ENCODE assay signal across 9 cellular contexts in the genomic region with DNA sequence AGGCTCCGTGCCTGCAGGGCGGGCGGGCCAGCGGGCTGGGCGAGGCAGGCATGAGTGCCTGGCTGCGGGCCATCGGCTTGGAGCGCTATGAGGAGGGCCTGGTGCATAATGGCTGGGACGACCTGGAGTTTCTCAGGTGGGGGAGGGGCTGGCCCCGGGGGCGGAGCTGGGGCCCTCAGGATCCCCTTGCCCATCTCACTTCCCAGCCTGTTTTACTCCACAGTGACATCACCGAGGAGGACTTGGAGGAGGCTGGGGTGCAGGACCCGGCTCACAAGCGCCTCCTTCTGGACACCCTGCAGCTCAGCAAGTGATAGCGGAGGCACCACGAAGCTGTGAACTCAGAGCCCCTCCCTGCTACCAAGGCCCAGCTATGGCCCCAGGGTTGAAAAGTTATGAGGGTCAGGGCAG. TPM values are rescaled to one million over a fixed set of nuclear protein-coding genes. Genes with fewer than 3 reads are reported as not detected.
A peak's percentile ranks its signal among the peaks of the same experiment; 100 is the strongest.
DNase-seq lines count a peak whose midpoint lies in the region; FAIRE-seq and TF ChIP-seq lines count a peak whose summit lies in the region.
"Had no signal": no experiment of that assay in that cellular context is flagged by ENCODE, and none has a peak within 500 bp of the region (broad histone marks: within the 10 kb centered on the region; RNA-seq: fewer than 3 reads in every experiment).

No MANE protein-coding gene starts in this region.

- no peaks in the 10 kb centered on the region for H3K79me2 ChIP-seq in Loucy (ENCODE audit: insufficient read depth, low read length)
- no peaks in the 10 kb centered on the region for H3K79me2 ChIP-seq in endothelial cell of umbilical vein (ENCODE audit: control insufficient read depth, insufficient read depth, low read length)

- CTCF ChIA-PET in endothelial cell of umbilical vein (lab: Charles Lee), result interaction anchor here (0.7 to 3.8 kb wide), 22 partner anchors 8 to 261 kb away, joined by 3 to 38 read pairs (median 3); a partner anchor contains a TSS

- TF ChIP-seq CTCF in Loucy (conservative IDR thresholded peaks at IDR 0.05; ENCODE audit: low read length) (peak; percentile 71), WERI-Rb-1 (IDR thresholded peaks at IDR 0.05; ENCODE audit: low read depth, low read length) (peak; percentile 90), endothelial cell of umbilical vein (IDR thresholded peaks at IDR 0.05; ENCODE audit: extremely low read depth in 1 of 2, insufficient read depth in 1 of 2, low read depth in 1 of 2, low read length in 2 of 2) (peak; percentile 77 to 85), tibial nerve (IDR thresholded peaks at IDR 0.05) (peak; percentile 51 to 68 (median 59))

- H3K9me3 ChIP-seq in Loucy (ENCODE audit: insufficient read depth, low read depth, low read length) (no peaks in the 10 kb centered on the region), WERI-Rb-1 (ENCODE audit: severe bottlenecking) (no peaks in the 10 kb centered on the region), endothelial cell of umbilical vein (replicated peaks; ENCODE audit: control insufficient read depth, insufficient read depth, low read length) (no peaks in the 10 kb centered on the region), mesenchymal stem cell (ENCODE audit: control insufficient read depth, low read length) (no peaks in the 10 kb centered on the region), tibial nerve (no peaks in the 10 kb centered on the region)

- TF ChIP-seq POLR2A in endothelial cell of umbilical vein (IDR thresholded peaks at IDR 0.05; ENCODE audit: low read depth, low read length), result peak; percentile 45
- no peak for TF ChIP-seq POLR2A in tibial nerve (IDR thresholded peaks at IDR 0.05)

- WGBS in mesenchymal stem cell, result 47% methylated on average over 13 of the region's 16 CpGs
- 44 to 54% methylated on average over 12 of the region's 16 CpGs for WGBS in tibial nerve, 2 donors

- TF ChIP-seq EP300 in tibial nerve (IDR thresholded peaks at IDR 0.05), result no peak

- H3K27me3 ChIP-seq in Loucy (ENCODE audit: insufficient read depth, low read length, poor library complexity, severe bottlenecking), result no peaks in the 10 kb centered on the region
- H3K27me3 ChIP-seq in WERI-Rb-1 (ENCODE audit: insufficient read depth, low read depth, severe bottlenecking), result no peaks in the 10 kb centered on the region
- peaks cover 28 to 37% of the 10 kb centered on the region in 2 experiments for H3K27me3 ChIP-seq in endothelial cell of umbilical vein (ENCODE audit: control insufficient read depth in 2 of 2, insufficient read depth in 2 of 2, low read length in 2 of 2)
- peaks cover 23 to 34% of the 10 kb centered on the region in 2 experiments for H3K27me3 ChIP-seq in mesenchymal stem cell (ENCODE audit: control insufficient read depth in 1 of 2, insufficient read depth in 1 of 2, low read length in 2 of 2)
- peaks cover 0 to 31% of the 10 kb centered on the region in 2 donors for H3K27me3 ChIP-seq in tibial nerve

- H2BK5ac ChIP-seq in mesenchymal stem cell (ENCODE audit: low read depth, low read length, poor library complexity, severe bottlenecking), result no peak overlapping the region

- no peak overlapping the region for H2BK120ac ChIP-seq in mesenchymal stem cell (ENCODE audit: low read depth, low read length)

- no peaks in the 10 kb centered on the region for H3K9me1 ChIP-seq in endothelial cell of umbilical vein (replicated peaks; ENCODE audit: control insufficient read depth, extremely low read depth, insufficient read depth, low read length)

- no peak overlapping the region for H2AK5ac ChIP-seq in mesenchymal stem cell (ENCODE audit: low read length, severe bottlenecking)

- peak; percentile 39 for DNase-seq in NCI-H146 (lab: John Stamatoyannopoulos, UW)
- DNase-seq in NCI-H146 treated with DMSO at 0.1 percent for 48 hours (lab: John Stamatoyannopoulos, UW; ENCODE audit: unreplicated experiment), result no peak
- peak; percentile 77 for DNase-seq in WERI-Rb-1
- DNase-seq in endothelial cell of umbilical vein (ENCODE audit: low read depth, low spot score), result peak; percentile 51
- peak; percentile 72 for DNase-seq in mesenchymal stem cell
- no peak for DNase-seq in tibial nerve (ENCODE audit: low spot score in 2 of 2)
- DNase-seq in dedifferentiated amniotic fluid mesenchymal stem cell (ENCODE audit: extremely low spot score), result no peak

- intact Hi-C loops in endothelial cell of umbilical vein (cut with micrococcal nuclease), result loop anchor here (1.0 to 2.0 kb wide), 4 partner anchors 15 to 213 kb away; no protein-coding TSS in a partner anchor

- H2BK15ac ChIP-seq in mesenchymal stem cell (ENCODE audit: low read depth, poor library complexity, severe bottlenecking), result no peak overlapping the region

- no peak overlapping the region for H3K14ac ChIP-seq in mesenchymal stem cell (ENCODE audit: low read length in 2 of 2)

- H3K18ac ChIP-seq in mesenchymal stem cell (ENCODE audit: low read depth in 1 of 2, low read length in 2 of 2), result no peak overlapping the region

- H3K4me2 ChIP-seq in Loucy (ENCODE audit: low read depth, low read length, poor library complexity, severe bottlenecking), result no peak overlapping the region
- H3K4me2 ChIP-seq in endothelial cell of umbilical vein (ENCODE audit: insufficient read depth, low read length), result no peak overlapping the region
- H3K4me2 ChIP-seq in mesenchymal stem cell (ENCODE audit: low read length, poor library complexity, severe bottlenecking), result no peak overlapping the region

- H3K27ac ChIP-seq in WERI-Rb-1 (no peak overlapping the region; the same call in 1 of the 2 replicates), endothelial cell of umbilical vein (ENCODE audit: insufficient read depth, low read depth, low read length) (no peak overlapping the region), mesenchymal stem cell (ENCODE audit: low read length, poor library complexity, severe bottlenecking) (no peak overlapping the region), tibial nerve (no peak overlapping the region)
- H3K27ac ChIP-seq: BLaER1 treated with 17β-estradiol and CSF1 and Interleukin-3, amounts not matched to agents 10 nM and 100 nM had no signal

- no peak overlapping the region for H2AFZ ChIP-seq in Loucy (ENCODE audit: low read length)
- H2AFZ ChIP-seq in endothelial cell of umbilical vein (ENCODE audit: low read depth, low read length), result no peak overlapping the region
- H2AFZ ChIP-seq in mesenchymal stem cell (ENCODE audit: low read depth, low read length), result no peak overlapping the region

- POLR2A ChIA-PET in endothelial cell of umbilical vein (lab: Charles Lee), result no interaction called here

- peaks cover 3% of the 10 kb centered on the region for H3F3A ChIP-seq in Loucy (ENCODE audit: low read depth)

- no peak overlapping the region for H2BK12ac ChIP-seq in mesenchymal stem cell (ENCODE audit: low read length in 2 of 2)

- BruUV-seq in endothelial cell of umbilical vein (replicated peaks; lab: Mats Ljungman, UMichigan), result no TSS peak

- H3K9me2 ChIP-seq in Loucy (replicated peaks; ENCODE audit: low read depth, low read length), result no peaks in the 10 kb centered on the region

- H3K79me1 ChIP-seq in mesenchymal stem cell (replicated peaks; ENCODE audit: low read length, poor library complexity, severe bottlenecking), result peaks cover 17% of the 10 kb centered on the region

- no peak overlapping the region for H3K4ac ChIP-seq in mesenchymal stem cell (ENCODE audit: low read depth in 1 of 2, low read length in 2 of 2)

- no peak overlapping the region for H4K8ac ChIP-seq in mesenchymal stem cell (ENCODE audit: low read length)

- H3K4me3 ChIP-seq in Loucy (ENCODE audit: low read length, poor library complexity, severe bottlenecking) (no peak overlapping the region), WERI-Rb-1 (ENCODE audit: low read depth, low read length) (no peak overlapping the region), endothelial cell of umbilical vein (replicated peaks in 1 of 3; ENCODE audit: insufficient read depth in 1 of 3, low read depth in 1 of 3, low read length in 3 of 3) (no peak overlapping the region), mesenchymal stem cell (ENCODE audit: insufficient read depth in 1 of 2, low read depth in 1 of 2, low read length in 2 of 2) (no peak overlapping the region), tibial nerve (no peak overlapping the region)

- H3K4me1 ChIP-seq in Loucy (ENCODE audit: insufficient read depth, low read length, poor library complexity, severe bottlenecking) (no peaks in the 10 kb centered on the region), endothelial cell of umbilical vein (ENCODE audit: control insufficient read depth, extremely low read depth, insufficient read depth, low read length) (peaks cover 12% of the 10 kb centered on the region), mesenchymal stem cell (ENCODE audit: control insufficient read depth, insufficient read depth, low read depth, low read length) (peaks cover 32% of the 10 kb centered on the region), tibial nerve (peaks cover 0 to 57% (median 23%) of the 10 kb centered on the region in 4 donors)

- no peak overlapping the region for H4K91ac ChIP-seq in mesenchymal stem cell (ENCODE audit: low read length)

- dilution Hi-C loops in endothelial cell of umbilical vein (cut with MboI; ENCODE audit: extremely low pct_ligation_motif_present, low sequenced_read_pairs), result no loop called here

- no peak overlapping the region for H3K23ac ChIP-seq in mesenchymal stem cell (ENCODE audit: low read length in 2 of 2)

- H3K9ac ChIP-seq in Loucy (ENCODE audit: low read depth, low read length, poor library complexity, severe bottlenecking) (no peak overlapping the region), endothelial cell of umbilical vein (replicated peaks; ENCODE audit: extremely low read depth, insufficient read depth, low read length) (no peak overlapping the region), mesenchymal stem cell (ENCODE audit: low read length) (no peak overlapping the region)

- peak; percentile 83 for FAIRE-seq in endothelial cell of umbilical vein (lab: Jason Lieb, UNC)

- H4K20me1 ChIP-seq in Loucy (ENCODE audit: insufficient read depth, low read length, poor library complexity, severe bottlenecking), result no peaks in the 10 kb centered on the region
- H4K20me1 ChIP-seq in endothelial cell of umbilical vein (replicated peaks; ENCODE audit: control insufficient read depth, extremely low read depth, insufficient read depth, low read length), result no peaks in the 10 kb centered on the region

- H3K36me3 ChIP-seq in Loucy (ENCODE audit: insufficient read depth, low read length), result peaks cover 40% of the 10 kb centered on the region; the same call in 1 of the 2 replicates
- H3K36me3 ChIP-seq in WERI-Rb-1, result peaks cover 60% of the 10 kb centered on the region
- H3K36me3 ChIP-seq in endothelial cell of umbilical vein (ENCODE audit: control insufficient read depth in 2 of 2, extremely low read depth in 1 of 2, insufficient read depth in 2 of 2, low read length in 2 of 2), result peaks cover 6 to 38% of the 10 kb centered on the region in 2 experiments
- peaks cover 53 to 56% of the 10 kb centered on the region in 2 experiments for H3K36me3 ChIP-seq in mesenchymal stem cell (ENCODE audit: control insufficient read depth in 1 of 2, insufficient read depth in 2 of 2, low read depth in 1 of 2, low read length in 2 of 2)
- H3K36me3 ChIP-seq in tibial nerve, result peaks cover 0 to 50% (median 22%) of the 10 kb centered on the region in 3 donors

RNA-seq across cellular contexts. Expression of a gene that starts 5.9 kb away (rescaled TPM):
- total RNA-seq in endothelial cell of umbilical vein, result not detected in 2 replicates
- polyA plus RNA-seq in endothelial cell of umbilical vein, result not detected in 2 replicates
- not detected in 2 replicates for polyA plus RNA-seq in endothelial cell of umbilical vein (2011; cell fraction: cytosol; rRNA removed)
- not detected in 2 replicates for polyA plus RNA-seq in endothelial cell of umbilical vein (2011; cell fraction: nucleus; rRNA removed)
- polyA plus RNA-seq in endothelial cell of umbilical vein (2012), result not detected in 2 replicates
- not detected in 2 replicates for polyA minus RNA-seq in endothelial cell of umbilical vein
- not detected for polyA minus RNA-seq in endothelial cell of umbilical vein (2011; cell fraction: cytosol; rRNA and poly(A)+ RNA removed)
- polyA minus RNA-seq in endothelial cell of umbilical vein (2011; cell fraction: nucleus; rRNA and poly(A)+ RNA removed), result not detected in 2 replicates
- polyA plus RNA-seq in mesenchymal stem cell (2013, experiment 1 of 2), result not detected
- not detected for polyA plus RNA-seq in mesenchymal stem cell (2013, experiment 2 of 2)
- total RNA-seq in tibial nerve, result not detected

RNA-seq across cellular contexts. Expression of a gene that starts 13.5 kb away (rescaled TPM):
- 184 and 211 TPM in 2 replicates for total RNA-seq in endothelial cell of umbilical vein
- 125 and 153 TPM in 2 replicates for polyA plus RNA-seq in endothelial cell of umbilical vein
- polyA plus RNA-seq in endothelial cell of umbilical vein (2011; cell fraction: cytosol; rRNA removed), result 52.7 and 60.3 TPM in 2 replicates
- 839 and 1,020 TPM in 2 replicates for polyA plus RNA-seq in endothelial cell of umbilical vein (2011; cell fraction: nucleus; rRNA removed)
- polyA plus RNA-seq in endothelial cell of umbilical vein (2012), result 89.2 and 105 TPM in 2 replicates
- 157 and 171 TPM in 2 replicates for polyA minus RNA-seq in endothelial cell of umbilical vein
- 121 TPM for polyA minus RNA-seq in endothelial cell of umbilical vein (2011; cell fraction: cytosol; rRNA and poly(A)+ RNA removed)
- 213 and 246 TPM in 2 replicates for polyA minus RNA-seq in endothelial cell of umbilical vein (2011; cell fraction: nucleus; rRNA and poly(A)+ RNA removed)
- 111 TPM for polyA plus RNA-seq in mesenchymal stem cell (2013, experiment 1 of 2)
- 103 TPM for polyA plus RNA-seq in mesenchymal stem cell (2013, experiment 2 of 2)
- 100 to 1,000 TPM in 2 of 4 donors, 10 to 100 TPM in 2; 73.6 to 137 (median 94.8) TPM for total RNA-seq in tibial nerve

RNA-seq across cellular contexts. Expression of a gene that starts 21.5 kb away (rescaled TPM):
- total RNA-seq in endothelial cell of umbilical vein (not detected in 2 replicates), tibial nerve (10 to 100 TPM; 27.8 to 60.9 (median 35.7) TPM)
- not detected in 2 replicates for polyA plus RNA-seq in endothelial cell of umbilical vein
- not detected in 2 replicates for polyA plus RNA-seq in endothelial cell of umbilical vein (2011; cell fraction: cytosol; rRNA removed)
- not detected in 2 replicates for polyA plus RNA-seq in endothelial cell of umbilical vein (2011; cell fraction: nucleus; rRNA removed)
- polyA plus RNA-seq in endothelial cell of umbilical vein (2012), result not detected in 2 replicates
- polyA minus RNA-seq in endothelial cell of umbilical vein, result not detected in 2 replicates
- polyA minus RNA-seq in endothelial cell of umbilical vein (2011; cell fraction: cytosol; rRNA and poly(A)+ RNA removed), result not detected
- polyA minus RNA-seq in endothelial cell of umbilical vein (2011; cell fraction: nucleus; rRNA and poly(A)+ RNA removed), result not detected in 2 replicates
- polyA plus RNA-seq in mesenchymal stem cell (2013, experiment 1 of 2), result not detected
- polyA plus RNA-seq in mesenchymal stem cell (2013, experiment 2 of 2), result not detected

RNA-seq across cellular contexts. Expression of a gene that starts 46.1 kb away (rescaled TPM):
- total RNA-seq in endothelial cell of umbilical vein, result not detected in 2 replicates
- not detected in 2 replicates for polyA plus RNA-seq in endothelial cell of umbilical vein
- not detected in 2 replicates for polyA plus RNA-seq in endothelial cell of umbilical vein (2011; cell fraction: cytosol; rRNA removed)
- not detected in 2 replicates for polyA plus RNA-seq in endothelial cell of umbilical vein (2011; cell fraction: nucleus; rRNA removed)
- polyA plus RNA-seq in endothelial cell of umbilical vein (2012), result not detected in 2 replicates
- not detected in 2 replicates for polyA minus RNA-seq in endothelial cell of umbilical vein
- 83.2 TPM for polyA minus RNA-seq in endothelial cell of umbilical vein (2011; cell fraction: cytosol; rRNA and poly(A)+ RNA removed)
- polyA minus RNA-seq in endothelial cell of umbilical vein (2011; cell fraction: nucleus; rRNA and poly(A)+ RNA removed), result 0.48 and 0.63 TPM in 2 replicates
- polyA plus RNA-seq in mesenchymal stem cell (2013, experiment 1 of 2), result not detected
- not detected for polyA plus RNA-seq in mesenchymal stem cell (2013, experiment 2 of 2)
- under 1 TPM in 2 of 4 donors, not detected in 2; 0.39 to 0.66 TPM for total RNA-seq in tibial nerve

Comparison
In these comparisons a context has a peak if more than half of its experiments do, and no peak if none do; other contexts are left out.
1. DNase-seq: peak in NCI-H146 (single experiment), WERI-Rb-1 (single experiment), endothelial cell of umbilical vein (single experiment) and mesenchymal stem cell (single experiment); none in NCI-H146 treated with DMSO at 0.1 percent for 48 hours (single experiment), tibial nerve (0 of 2) and dedifferentiated amniotic fluid mesenchymal stem cell (single experiment).
2. RNA of a gene that starts 21.5 kb away (total RNA-seq): 27.8 to 60.9 TPM in tibial nerve; not detected in endothelial cell of umbilical vein; every median in the first group is over 10 times any median in the second.
3. Peak in every context shown above with its lines, with median percentiles within 50 percentile points of each other: CTCF ChIP-seq.